ENCODE assay signal across 8 cellular contexts in genomic region chr5:179558912-179559279, GRCh38. TPM values are rescaled to one million over a fixed set of nuclear protein-coding genes. Genes with fewer than 3 reads are reported as not detected.
DNase-seq lines count a peak whose midpoint lies in the region; ATAC-seq and TF ChIP-seq lines count a peak whose summit lies in the region.

No MANE protein-coding gene starts in this region.

- H3K27me3 Mint-ChIP-seq in chondrocyte (ENCODE audit: low read depth), result no peaks in the 10 kb centered on the region

- H3K9me3 Mint-ChIP-seq in chondrocyte (ENCODE audit: low read depth), result no peaks in the 10 kb centered on the region

- in situ Hi-C loops in GM23248 (cut with MboI), result no loop called here
- in situ Hi-C loops in G401 (cut with HindIII; ENCODE audit: low sequenced_read_pairs), result no loop called here

- H3K36me3 ChIP-seq in GM23248 (ENCODE audit: low read depth) (peaks cover 16% of the 10 kb centered on the region; the same call in 1 of the 2 replicates), left lung (peaks cover 0 to 23% of the 10 kb centered on the region in 2 donors)

- H3K9me3 ChIP-seq in GM23248 (ENCODE audit: low read depth), result no peaks in the 10 kb centered on the region
- H3K9me3 ChIP-seq in left lung, result no peaks in the 10 kb centered on the region

- peaks cover 31% of the 10 kb centered on the region for H3K4me1 Mint-ChIP-seq in chondrocyte (ENCODE audit: low read depth)

- H3F3A ChIP-seq in GM23248 (ENCODE audit: insufficient read depth), result peaks cover 11% of the 10 kb centered on the region; the same call in 1 of the 2 replicates

- H3K4me3 ChIP-seq in GM23248 (peak overlapping the region; percentile 79), left lung (peak overlapping the region; percentile 42 to 58)

- H3K27ac Mint-ChIP-seq in chondrocyte (ENCODE audit: unreplicated experiment), result peak overlapping the region; percentile 98

- H3K79me2 ChIP-seq in GM23248 (ENCODE audit: insufficient read depth), result peaks cover 81% of the 10 kb centered on the region

- peak overlapping the region; percentile 82 for H3K4me2 ChIP-seq in GM23248 (ENCODE audit: unreplicated experiment)

- peaks cover 6% of the 10 kb centered on the region for H3K4me1 ChIP-seq in GM23248 (ENCODE audit: insufficient read depth)
- H3K4me1 ChIP-seq in left lung, result peaks cover 3 to 22% of the 10 kb centered on the region in 2 donors

- peaks cover 8% of the 10 kb centered on the region for H3K36me3 Mint-ChIP-seq in chondrocyte (ENCODE audit: low read depth)

- H3K4me3 Mint-ChIP-seq in chondrocyte (ENCODE audit: unreplicated experiment), result peak overlapping the region; percentile 86

- no peaks in the 10 kb centered on the region for H3K9me2 ChIP-seq in GM23248 (ENCODE audit: insufficient read depth)

- peak overlapping the region; percentile 94 for H2AFZ ChIP-seq in GM23248

- intact Hi-C loops in left lung (cut with DNase I), result no loop called here

- H3K9ac ChIP-seq in GM23248, result peak overlapping the region; percentile 81

- H3K27ac ChIP-seq in GM23248, result peak overlapping the region; percentile 72
- H3K27ac ChIP-seq in left lung, result peak overlapping the region; percentile 90 to 91
- H3K27ac ChIP-seq in substantia nigra (ENCODE audit: low read depth, low read length, poor library complexity, severe bottlenecking), result peak overlapping the region; percentile 92

- H3K27me3 ChIP-seq in GM23248 (replicated peaks; ENCODE audit: insufficient read depth), result no peaks in the 10 kb centered on the region
- H3K27me3 ChIP-seq in left lung, result no peaks in the 10 kb centered on the region

- peak; percentile 44 for ATAC-seq in left lung
- ATAC-seq in GM18520 (IDR thresholded peaks at IDR 0.05; ENCODE audit: unreplicated experiment), result no peak

- no peak for TF ChIP-seq CTCF in chondrocyte (IDR thresholded peaks at IDR 0.05)
- no peak for TF ChIP-seq CTCF in left lung (IDR thresholded peaks at IDR 0.05)

- 20 to 24% methylated on average over 14 of the region's 14 CpGs for WGBS in GM23248 (ENCODE audit: low coverage in 1 of 2, low lambda C conversion rate in 2 of 2, missing lambda C conversion rate in 2 of 2), 2 experiments

- no peaks in the 10 kb centered on the region for H4K20me1 ChIP-seq in GM23248 (ENCODE audit: insufficient read depth)

- peak; percentile 11 for DNase-seq in AG08395 (ENCODE audit: low spot score)
- DNase-seq in GM23248, result peak; percentile 49
- DNase-seq in NCI-H82 treated with DMSO at 0.1 percent for 48 hours (lab: John Stamatoyannopoulos, UW; ENCODE audit: unreplicated experiment), result peak; percentile 25
- DNase-seq in chondrocyte (ENCODE audit: low spot score), result no peak
- peak in 1 of 2 donors; percentile 38 for DNase-seq in left lung
- DNase-seq in substantia nigra (lab: John Stamatoyannopoulos, UW), result peak in 18 of 49 donors; percentile 3 to 58 (median 16)
- DNase-seq in G401 (ENCODE audit: low spot score), result no peak

RNA-seq across cellular contexts. Expression of gene RUFY1, which starts 8.5 kb away (rescaled TPM):
- 41.9 and 48.3 TPM in 2 replicates for total RNA-seq in GM23248 (2014; rRNA removed; shearing (Covaris generic))
- polyA plus RNA-seq in GM23248 (2016; fragmentation: Nextera tagmentation; extraction: Ambion mirVana), result 27.2 and 29.5 TPM in 2 replicates
- total RNA-seq in chondrocyte (34.4 to 43.1 TPM (median 36.9 TPM) in 3 replicates), left lung (10 to 100 TPM; 47.9 to 60.4 TPM)
- total RNA-seq in G401 (2014; rRNA removed; shearing (Covaris generic)), result 53.0 and 65.4 TPM in 2 replicates

Comparison
In these comparisons a context has a peak if more than half of its experiments do, and no peak if none do; other contexts are left out.
1. DNase-seq: peak in AG08395 (single experiment), GM23248 (single experiment) and NCI-H82 treated with DMSO at 0.1 percent for 48 hours (single experiment); none in chondrocyte (single experiment) and G401 (single experiment).
2. Peak in every context shown above with its lines, with median percentiles within 50 percentile points of each other: H3K27ac ChIP-seq.